In genomic region chr10:49539320-49539885, GRCh38 we compare ENCODE assay signal across 8 cellular contexts. TPM values are rescaled to one million over a fixed set of nuclear protein-coding genes. Genes with fewer than 3 reads are reported as not detected.
A peak's percentile ranks its signal among the peaks of the same experiment; 100 is the strongest.
DNase-seq lines count a peak whose midpoint lies in the region; ATAC-seq and TF ChIP-seq lines count a peak whose summit lies in the region.

No MANE protein-coding gene starts in this region.

- no peaks in the 10 kb centered on the region for H3K36me3 ChIP-seq in ES-I3 (ENCODE audit: insufficient read depth, low read length)
- no peaks in the 10 kb centered on the region for H3K36me3 ChIP-seq in WERI-Rb-1
- peaks cover 0 to 3% (median 0%) of the 10 kb centered on the region in 4 donors for H3K36me3 ChIP-seq in stomach

- intact Hi-C loops in stomach (cut with DNase I; ENCODE audit: low total_unique reads) = no loop called here

- H3K9me3 ChIP-seq in ES-I3 (ENCODE audit: control insufficient read depth, insufficient read depth, low read length) (peaks cover 2% of the 10 kb centered on the region), WERI-Rb-1 (ENCODE audit: severe bottlenecking) (no peaks in the 10 kb centered on the region), stomach (peaks cover 0 to 2% (median 0%) of the 10 kb centered on the region in 4 donors)

- peak overlapping the region; percentile 95 to 98 for H3K27ac Mint-ChIP-seq in effector memory CD8-positive, alpha-beta T cell

- peaks cover 31 to 41% of the 10 kb centered on the region in 2 donors for H3K4me1 Mint-ChIP-seq in effector memory CD8-positive, alpha-beta T cell (ENCODE audit: low read depth in 2 of 2)

- H3K27me3 ChIP-seq in WERI-Rb-1 (ENCODE audit: insufficient read depth, low read depth, severe bottlenecking) (no peaks in the 10 kb centered on the region), stomach (peaks cover 0 to 5% (median 0%) of the 10 kb centered on the region in 3 donors)

- DNase-seq in Kasumi-1 (lab: John Stamatoyannopoulos, UW) (peak; percentile 50 to 68), WERI-Rb-1 (peak; percentile 15), medulla oblongata (ENCODE audit: extremely low spot score) (peak; percentile 46), stomach (peak; percentile 50), amniotic stem cell (lab: John Stamatoyannopoulos, UW) (no peak)
- DNase-seq in effector memory CD8-positive, alpha-beta T cell = peak in 2 of 3 experiments; percentile 18 to 29

- H3K9ac ChIP-seq in ES-I3 (ENCODE audit: low read depth, low read length) = peak overlapping the region; percentile 70

- peak overlapping the region; percentile 64 for H3K4me3 ChIP-seq in WERI-Rb-1 (ENCODE audit: low read depth, low read length)
- H3K4me3 ChIP-seq in stomach = peak overlapping the region; percentile 62 to 68 (median 65)

- H3K27me3 Mint-ChIP-seq in effector memory CD8-positive, alpha-beta T cell = peaks cover 20 to 32% of the 10 kb centered on the region in 2 donors

- peak; percentile 0 for ATAC-seq in GM21737 (IDR thresholded peaks at IDR 0.05; ENCODE audit: unreplicated experiment)
- peak; percentile 26 for ATAC-seq in effector memory CD8-positive, alpha-beta T cell (replicated peaks)

- TF ChIP-seq CTCF in WERI-Rb-1 (IDR thresholded peaks at IDR 0.05; ENCODE audit: low read depth, low read length) (no peak), stomach (IDR thresholded peaks at IDR 0.05) (no peak)

- H3K4me3 Mint-ChIP-seq in effector memory CD8-positive, alpha-beta T cell = peak overlapping the region; percentile 94 to 96

- TF ChIP-seq EP300 in stomach (IDR thresholded peaks at IDR 0.05) = no peak

- no peaks in the 10 kb centered on the region for H3K4me1 ChIP-seq in ES-I3 (ENCODE audit: insufficient read depth, low read length)
- H3K4me1 ChIP-seq in stomach = peaks cover 7 to 43% (median 25%) of the 10 kb centered on the region in 4 donors

- WGBS in stomach, 5 donors = 0 to 4% (median 1%) methylated on average over 24 to 26 of the region's 26 CpGs

- H3K9me3 Mint-ChIP-seq in effector memory CD8-positive, alpha-beta T cell = no peaks in the 10 kb centered on the region

- peaks cover 11% of the 10 kb centered on the region for H3K36me3 Mint-ChIP-seq in effector memory CD8-positive, alpha-beta T cell (ENCODE audit: insufficient read depth)

- no peak for TF ChIP-seq POLR2A in stomach (IDR thresholded peaks at IDR 0.05)

- H3K27ac ChIP-seq in WERI-Rb-1 (no peak overlapping the region), stomach (peak overlapping the region; percentile 86 to 92 (median 90))

RNA-seq across cellular contexts. Expression of gene ERCC6, which starts 0.5 kb away (rescaled TPM):
- 10 to 100 TPM in 4 of 5 donors, 1 to 10 TPM in 1; 3.1 to 33.8 (median 19.9) TPM for total RNA-seq in stomach
- 1 to 10 TPM; 2.0 to 3.1 (median 2.9) TPM for polyA plus RNA-seq in stomach
